ENCODE assay signal across 16 cellular contexts in the genomic region with DNA sequence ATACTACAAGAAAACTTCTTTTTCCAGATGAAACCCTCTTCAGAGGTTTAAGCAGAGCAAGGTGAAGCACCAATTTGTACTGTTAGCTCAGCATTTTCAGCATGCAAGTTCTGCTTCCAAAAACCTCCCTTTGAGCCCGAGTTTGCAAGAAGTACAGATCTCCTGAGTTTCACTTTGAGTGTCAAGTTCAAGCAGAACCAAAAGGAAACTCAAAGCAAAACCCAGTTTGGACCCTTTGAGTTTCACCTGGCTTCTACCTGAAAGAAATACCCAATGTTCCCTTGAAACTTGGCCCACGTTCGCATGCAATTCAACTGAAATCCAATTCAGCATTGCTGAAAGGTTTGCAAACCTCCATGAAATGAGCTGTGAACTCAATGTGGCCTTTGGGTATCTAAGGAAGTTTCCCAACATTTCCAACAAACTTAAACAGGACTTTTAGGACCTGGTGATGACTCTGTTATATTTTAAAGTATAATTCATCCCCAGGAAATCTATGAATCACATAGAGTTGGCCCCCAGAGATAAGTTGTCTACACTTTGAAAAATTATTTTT.
A peak's percentile ranks its signal among the peaks of the same experiment; 100 is the strongest.
DNase-seq lines count a peak whose midpoint lies in the region; ATAC-seq, FAIRE-seq and TF ChIP-seq lines count a peak whose summit lies in the region.
"Had no signal": no experiment of that assay in that cellular context is flagged by ENCODE, and none has a peak within 500 bp of the region (broad histone marks: within the 10 kb centered on the region; RNA-seq: fewer than 3 reads in every experiment).

No MANE protein-coding gene starts in this region.

- ATAC-seq in GM21723 (IDR thresholded peaks at IDR 0.05; ENCODE audit: unreplicated experiment), result peak; percentile 31
- no peak for ATAC-seq in stimulated activated effector memory CD8-positive, alpha-beta T cell treated with anti-CD3 and anti-CD28 coated beads, Interleukin-12 subunit alpha, Interleukin-12 subunit beta, amount 100 ng/mL, for 72 hours
- ATAC-seq: SK-N-SH treated with all-trans-retinoic acid at 6 μM for 48 hours had no signal

- TF ChIP-seq POLR2A in H54 (IDR thresholded peaks at IDR 0.05; ENCODE audit: low read depth, low read length), result no peak

- no peaks in the 10 kb centered on the region for H3K36me3 Mint-ChIP-seq in activated naive CD4-positive, alpha-beta T cell treated with anti-CD3 and anti-CD28 coated beads for 36 hours (ENCODE audit: low read depth)
- peaks cover 11% of the 10 kb centered on the region for H3K36me3 Mint-ChIP-seq in activated CD4-positive, alpha-beta memory T cell treated with anti-CD3 and anti-CD28 coated beads, Interleukin-2, amount 10 ng/mL, durations not matched to agents 7 days and 5 days (ENCODE audit: low read depth)
- H3K36me3 Mint-ChIP-seq in stimulated activated effector memory CD8-positive, alpha-beta T cell treated with anti-CD3 and anti-CD28 coated beads, Interleukin-12 subunit alpha, Interleukin-12 subunit beta, amount 100 ng/mL, for 72 hours, result peaks cover 12% of the 10 kb centered on the region
- H3K36me3 Mint-ChIP-seq: mesothelial cell of epicardium had no signal

- H3K27ac Mint-ChIP-seq in activated naive CD4-positive, alpha-beta T cell treated with anti-CD3 and anti-CD28 coated beads for 36 hours, result peak overlapping the region; percentile 88
- peak overlapping the region; percentile 95 for H3K27ac Mint-ChIP-seq in activated CD4-positive, alpha-beta memory T cell treated with anti-CD3 and anti-CD28 coated beads, Interleukin-2, amount 10 ng/mL, durations not matched to agents 7 days and 5 days
- peak overlapping the region; percentile 94 for H3K27ac Mint-ChIP-seq in stimulated activated effector memory CD8-positive, alpha-beta T cell treated with anti-CD3 and anti-CD28 coated beads, Interleukin-12 subunit alpha, Interleukin-12 subunit beta, amount 100 ng/mL, for 72 hours
- H3K27ac Mint-ChIP-seq: mesothelial cell of epicardium had no signal

- CTCF ChIA-PET in activated naive CD4-positive, alpha-beta T cell treated with anti-CD3 and anti-CD28 coated beads for 36 hours (lab: Charles Lee), result interaction anchor here (0.6 to 1.6 kb wide), 6 partner anchors 8 to 67 kb away, joined by 3 to 10 read pairs (median 4); a partner anchor contains a TSS
- CTCF ChIA-PET in activated CD4-positive, alpha-beta memory T cell treated with anti-CD3 and anti-CD28 coated beads, Interleukin-2, amount 10 ng/mL, durations not matched to agents 7 days and 5 days (lab: Charles Lee), result interaction anchor here (1.7 kb wide), 1 partner anchor 30 kb away, joined by 6 read pairs; no protein-coding TSS in a partner anchor

- peaks cover 73% of the 10 kb centered on the region for H3K4me1 Mint-ChIP-seq in activated naive CD4-positive, alpha-beta T cell treated with anti-CD3 and anti-CD28 coated beads for 36 hours (ENCODE audit: low read depth)
- H3K4me1 Mint-ChIP-seq in activated CD4-positive, alpha-beta memory T cell treated with anti-CD3 and anti-CD28 coated beads, Interleukin-2, amount 10 ng/mL, durations not matched to agents 7 days and 5 days, result peaks cover 75% of the 10 kb centered on the region
- H3K4me1 Mint-ChIP-seq in stimulated activated effector memory CD8-positive, alpha-beta T cell treated with anti-CD3 and anti-CD28 coated beads, Interleukin-12 subunit alpha, Interleukin-12 subunit beta, amount 100 ng/mL, for 72 hours, result peaks cover 63% of the 10 kb centered on the region

- peak; percentile 52 for DNase-seq in activated naive CD4-positive, alpha-beta T cell treated with anti-CD3 and anti-CD28 coated beads for 36 hours
- DNase-seq in activated naive CD4-positive, alpha-beta T cell (lab: John Stamatoyannopoulos, UW), result no peak
- DNase-seq in activated CD4-positive, alpha-beta memory T cell treated with anti-CD3 and anti-CD28 coated beads, Interleukin-2, amount 10 ng/mL, durations not matched to agents 7 days and 5 days, result peak; percentile 27
- DNase-seq in stimulated activated effector memory CD8-positive, alpha-beta T cell treated with anti-CD3 and anti-CD28 coated beads, Interleukin-12 subunit alpha, Interleukin-12 subunit beta, amount 100 ng/mL, for 72 hours (ENCODE audit: low spot score in 2 of 2), result no peak
- DNase-seq in 8988T (no peak), glomerular visceral epithelial cell (ENCODE audit: extremely low spot score) (no peak), H54 (ENCODE audit: insufficient read length, low spot score) (no peak)
- DNase-seq: KBM-7, NCI-H1436 treated with DMSO at 0.1 percent for 48 hours, NCI-H446 treated with DMSO at 0.1 percent for 48 hours, PC-9, tibial artery had no signal

- intact Hi-C loops in activated naive CD4-positive, alpha-beta T cell treated with anti-CD3 and anti-CD28 coated beads for 36 hours (cut with micrococcal nuclease), result no loop called here

- POLR2A ChIA-PET in activated CD4-positive, alpha-beta memory T cell treated with anti-CD3 and anti-CD28 coated beads, Interleukin-2, amount 10 ng/mL, durations not matched to agents 7 days and 5 days (lab: Charles Lee), result interaction anchor here (1.0 to 5.9 kb wide), 8 partner anchors 9 to 67 kb away, joined by 3 to 57 read pairs (median 5); a partner anchor contains a TSS

- H3K9me3 Mint-ChIP-seq in activated naive CD4-positive, alpha-beta T cell treated with anti-CD3 and anti-CD28 coated beads for 36 hours, result no peaks in the 10 kb centered on the region
- H3K9me3 Mint-ChIP-seq in activated CD4-positive, alpha-beta memory T cell treated with anti-CD3 and anti-CD28 coated beads, Interleukin-2, amount 10 ng/mL, durations not matched to agents 7 days and 5 days, result peaks cover 9% of the 10 kb centered on the region
- H3K9me3 Mint-ChIP-seq in stimulated activated effector memory CD8-positive, alpha-beta T cell treated with anti-CD3 and anti-CD28 coated beads, Interleukin-12 subunit alpha, Interleukin-12 subunit beta, amount 100 ng/mL, for 72 hours, result no peaks in the 10 kb centered on the region

- FAIRE-seq in H54 (lab: Jason Lieb, UNC), result no peak
- FAIRE-seq: keratinocyte had no signal

- H3K4me3 Mint-ChIP-seq in activated naive CD4-positive, alpha-beta T cell treated with anti-CD3 and anti-CD28 coated beads for 36 hours, result peak overlapping the region; percentile 5
- peak overlapping the region; percentile 48 for H3K4me3 Mint-ChIP-seq in activated CD4-positive, alpha-beta memory T cell treated with anti-CD3 and anti-CD28 coated beads, Interleukin-2, amount 10 ng/mL, durations not matched to agents 7 days and 5 days
- peak overlapping the region; percentile 51 for H3K4me3 Mint-ChIP-seq in stimulated activated effector memory CD8-positive, alpha-beta T cell treated with anti-CD3 and anti-CD28 coated beads, Interleukin-12 subunit alpha, Interleukin-12 subunit beta, amount 100 ng/mL, for 72 hours
- H3K4me3 Mint-ChIP-seq: mesothelial cell of epicardium had no signal

- H3K27me3 Mint-ChIP-seq in activated naive CD4-positive, alpha-beta T cell treated with anti-CD3 and anti-CD28 coated beads for 36 hours (ENCODE audit: low read depth), result no peaks in the 10 kb centered on the region
- H3K27me3 Mint-ChIP-seq in activated CD4-positive, alpha-beta memory T cell treated with anti-CD3 and anti-CD28 coated beads, Interleukin-2, amount 10 ng/mL, durations not matched to agents 7 days and 5 days, result no peaks in the 10 kb centered on the region

Comparison
In these comparisons a context has a peak if more than half of its experiments do, and no peak if none do; other contexts are left out.
1. DNase-seq: peak in activated naive CD4-positive, alpha-beta T cell treated with anti-CD3 and anti-CD28 coated beads for 36 hours (single experiment) and activated CD4-positive, alpha-beta memory T cell treated with anti-CD3 and anti-CD28 coated beads, Interleukin-2, amount 10 ng/mL, durations not matched to agents 7 days and 5 days (single experiment); none in activated naive CD4-positive, alpha-beta T cell (0 of 4), stimulated activated effector memory CD8-positive, alpha-beta T cell treated with anti-CD3 and anti-CD28 coated beads, Interleukin-12 subunit alpha, Interleukin-12 subunit beta, amount 100 ng/mL, for 72 hours (0 of 2), 8988T (single experiment), glomerular visceral epithelial cell (single experiment) and H54 (single experiment).
2. Peak in every context shown above with its lines, with median percentiles within 50 percentile points of each other: H3K27ac Mint-ChIP-seq and H3K4me3 Mint-ChIP-seq.